ENCODE assay signal across 12 cellular contexts in genomic region chr14:69775012-69775411, GRCh38. TPM values are rescaled to one million over a fixed set of nuclear protein-coding genes. Genes with fewer than 3 reads are reported as not detected.
"Had no signal": no experiment of that assay in that cellular context is flagged by ENCODE, and none has a peak within 500 bp of the region (broad histone marks: within the 10 kb centered on the region; RNA-seq: fewer than 3 reads in every experiment).

No MANE protein-coding gene starts in this region.

- H3K9me3 Mint-ChIP-seq: activated T-cell treated with anti-CD3 and anti-CD28 coated beads, Interleukin-2, amount 50 U/mL, for 72 hours had no signal

- DNase-seq: activated CD4-positive, CD25-positive, alpha-beta regulatory T cell; activated T-cell treated with anti-CD3 and anti-CD28 coated beads, Interleukin-2, amount 50 U/mL, for 72 hours; caudate nucleus; kidney glomerular epithelial cell; posterior cingulate gyrus; small intestine had no signal

RNA-seq across cellular contexts. Expression of gene SLC10A1, which starts 22.0 kb away (rescaled TPM):
- total RNA-seq: activated T-cell treated with anti-CD3 and anti-CD28 coated beads, Interleukin-2, amount 50 U/mL, for 72 hours; adrenal gland; epithelial cell of proximal tubule; mesenteric fat pad; subcutaneous adipose tissue; T-helper 2 cell treated with Interferon-gamma antibody and Interleukin-4, amounts not matched to agents 100 ng/mL and 5 ng/mL, for 36 hours; tibial nerve had no signal
- polyA plus RNA-seq: adrenal gland had no signal
